Comparison of ENCODE assay signal across 1 cellular context in genomic region chr1:151036356-151036755, GRCh38.
TF ChIP-seq lines count a peak whose summit lies in the region.

A gene with protein sequence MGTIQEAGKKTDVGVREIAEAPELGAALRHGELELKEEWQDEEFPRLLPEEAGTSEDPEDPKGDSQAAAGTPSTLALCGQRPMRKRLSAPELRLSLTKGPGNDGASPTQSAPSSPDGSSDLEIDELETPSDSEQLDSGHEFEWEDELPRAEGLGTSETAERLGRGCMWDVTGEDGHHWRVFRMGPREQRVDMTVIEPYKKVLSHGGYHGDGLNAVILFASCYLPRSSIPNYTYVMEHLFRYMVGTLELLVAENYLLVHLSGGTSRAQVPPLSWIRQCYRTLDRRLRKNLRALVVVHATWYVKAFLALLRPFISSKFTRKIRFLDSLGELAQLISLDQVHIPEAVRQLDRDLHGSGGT (plus strand): TSS chr1:151036586. CDS start chr1:151036726, 140 bp downstream.

TF ChIP-seq in WTC11, 78 proteins besides CTCF, POLR2A, EP300 and RAD21 (continued from another document):
- TF ChIP-seq IRF1 (CRISPR knock-in tag; IDR thresholded peaks at IDR 0.05) = no peak
